8 cellular contexts compared by ENCODE assay signal in the genomic region with DNA sequence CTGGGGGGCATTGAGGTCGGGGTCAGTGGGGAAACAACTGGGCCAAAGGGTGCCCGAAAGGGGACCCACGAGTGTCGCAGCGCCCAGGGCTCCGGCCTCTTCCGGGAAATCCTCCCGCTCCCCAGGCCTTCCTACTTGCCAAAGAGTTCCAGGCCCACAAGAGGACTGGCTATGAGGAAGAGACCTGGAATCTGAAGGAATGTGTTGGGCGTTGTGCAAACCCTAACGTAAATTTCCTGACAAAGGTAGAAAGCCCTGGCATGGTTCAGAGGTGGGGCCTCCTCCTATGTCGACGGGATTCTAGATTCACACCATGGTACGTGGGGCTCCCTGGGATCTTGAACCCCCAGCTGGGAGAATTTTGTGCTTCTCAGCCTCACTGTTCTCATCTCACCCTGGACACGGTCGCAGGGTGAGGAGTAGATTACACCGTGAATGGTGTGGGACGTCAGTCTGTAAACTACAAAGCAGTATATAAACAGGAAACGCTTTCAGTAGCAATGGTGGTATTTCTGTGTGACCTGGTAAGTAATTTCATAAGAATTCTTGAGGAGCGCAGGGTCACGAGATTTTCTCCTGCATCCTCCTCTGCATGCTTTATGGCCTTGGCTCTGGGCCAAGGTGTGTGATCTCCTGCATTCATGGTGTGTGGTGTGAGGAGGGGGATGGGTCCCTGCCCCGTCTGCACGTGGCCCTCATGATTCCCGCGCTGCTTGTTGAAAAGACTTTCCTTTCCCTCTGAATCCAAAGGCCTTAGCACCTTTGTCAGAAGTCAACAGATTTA. TPM values are rescaled to one million over a fixed set of nuclear protein-coding genes. Genes with fewer than 3 reads are reported as not detected.
DNase-seq lines count a peak whose midpoint lies in the region; ATAC-seq and TF ChIP-seq lines count a peak whose summit lies in the region.

No MANE protein-coding gene starts in this region.

- peak overlapping the region; percentile 80 for H3K4me3 ChIP-seq in psoas muscle

- peak overlapping the region; percentile 80 for H3K27ac Mint-ChIP-seq in activated naive CD8-positive, alpha-beta T cell treated with anti-CD3 and anti-CD28 coated beads, Interleukin-2, amount 10 ng/mL, durations not matched to agents 7 days and 5 days

- H3K27me3 Mint-ChIP-seq in activated naive CD8-positive, alpha-beta T cell treated with anti-CD3 and anti-CD28 coated beads, Interleukin-2, amount 10 ng/mL, durations not matched to agents 7 days and 5 days, result peaks cover 2% of the 10 kb centered on the region

- H3K9me3 Mint-ChIP-seq in activated naive CD8-positive, alpha-beta T cell treated with anti-CD3 and anti-CD28 coated beads, Interleukin-2, amount 10 ng/mL, durations not matched to agents 7 days and 5 days, result no peaks in the 10 kb centered on the region

- peaks cover 20% of the 10 kb centered on the region for H3K4me1 Mint-ChIP-seq in activated naive CD8-positive, alpha-beta T cell treated with anti-CD3 and anti-CD28 coated beads, Interleukin-2, amount 10 ng/mL, durations not matched to agents 7 days and 5 days

- H3K36me3 Mint-ChIP-seq in activated naive CD8-positive, alpha-beta T cell treated with anti-CD3 and anti-CD28 coated beads, Interleukin-2, amount 10 ng/mL, durations not matched to agents 7 days and 5 days, result peaks cover 6% of the 10 kb centered on the region

- intact Hi-C loops in cardiac septum (cut with DNase I) (no loop called here), psoas muscle (cut with DNase I) (loop anchor here in 1 of 2 donors (2.0 kb wide), 1 partner anchor 23 kb away; a partner anchor contains a TSS)

- H3K4me1 ChIP-seq in psoas muscle, result peaks cover 8% of the 10 kb centered on the region

- no peaks in the 10 kb centered on the region for H3K9me3 ChIP-seq in psoas muscle

- H3K36me3 ChIP-seq in psoas muscle (ENCODE audit: insufficient read depth in 1 of 2, low read depth in 1 of 2), result peaks cover 0 to 17% of the 10 kb centered on the region in 2 donors

- DNase-seq in NCI-H82 (lab: John Stamatoyannopoulos, UW) (peak; percentile 72), NCI-H82 treated with DMSO at 0.1 percent for 48 hours (lab: John Stamatoyannopoulos, UW; ENCODE audit: unreplicated experiment) (no peak), M059J (ENCODE audit: low read depth) (peak; percentile 67), cardiac septum (ENCODE audit: low spot score) (peak; percentile 69), psoas muscle (no peak), dedifferentiated amniotic fluid mesenchymal stem cell (ENCODE audit: extremely low spot score) (no peak)
- no peak for DNase-seq in activated naive CD8-positive, alpha-beta T cell treated with anti-CD3 and anti-CD28 coated beads, Interleukin-2, amount 10 ng/mL, durations not matched to agents 7 days and 5 days

- peak overlapping the region; percentile 75 for H3K4me3 Mint-ChIP-seq in activated naive CD8-positive, alpha-beta T cell treated with anti-CD3 and anti-CD28 coated beads, Interleukin-2, amount 10 ng/mL, durations not matched to agents 7 days and 5 days

- H3K27me3 ChIP-seq in psoas muscle (ENCODE audit: insufficient read depth in 3 of 3, low read length in 2 of 3), result no peaks in the 10 kb centered on the region

- no peak for TF ChIP-seq CTCF in psoas muscle (IDR thresholded peaks at IDR 0.05)

- WGBS in psoas muscle, 3 donors, result 14 to 31% (median 14%) methylated on average over 23 to 24 of the region's 24 CpGs

- ATAC-seq in activated naive CD8-positive, alpha-beta T cell treated with anti-CD3 and anti-CD28 coated beads, Interleukin-2, amount 10 ng/mL, durations not matched to agents 7 days and 5 days (ENCODE audit: low read depth), result peak; percentile 45
- ATAC-seq in psoas muscle, result peak; percentile 56 to 71 (median 67)
- ATAC-seq in GM19397 (IDR thresholded peaks at IDR 0.05; ENCODE audit: unreplicated experiment), result no peak

- POLR2A ChIA-PET in activated naive CD8-positive, alpha-beta T cell treated with anti-CD3 and anti-CD28 coated beads, Interleukin-2, amount 10 ng/mL, durations not matched to agents 7 days and 5 days (lab: Charles Lee), result interaction anchor here (0.6 to 1.4 kb wide), 4 partner anchors 13 to 573 kb away, joined by 3 to 5 read pairs (median 4); no protein-coding TSS in a partner anchor

- H3K27ac ChIP-seq in psoas muscle, result peak overlapping the region; percentile 76

RNA-seq across cellular contexts. Expression of a gene that starts 0.9 kb away (rescaled TPM):
- 1.8 and 6.8 TPM in 2 replicates for total RNA-seq in M059J (2014; rRNA removed; shearing (Covaris generic))
- 10 to 100 TPM; 14.0 to 18.0 TPM for total RNA-seq in activated naive CD8-positive, alpha-beta T cell treated with anti-CD3 and anti-CD28 coated beads, Interleukin-2, amount 10 ng/mL, durations not matched to agents 7 days and 5 days
- total RNA-seq in cardiac septum (7.9 TPM), psoas muscle (1 to 10 TPM; 2.5 to 9.3 (median 8.4) TPM)
- polyA plus RNA-seq in psoas muscle, result 10 to 100 TPM in 2 of 3 donors, 1 to 10 TPM in 1; 5.0 to 11.9 (median 10.2) TPM

RNA-seq across cellular contexts. Expression of a gene that starts 13.9 kb away (rescaled TPM):
- total RNA-seq in M059J (2014; rRNA removed; shearing (Covaris generic)), result 28.7 and 30.5 TPM in 2 replicates
- 10 to 100 TPM; 29.0 to 29.2 TPM for total RNA-seq in activated naive CD8-positive, alpha-beta T cell treated with anti-CD3 and anti-CD28 coated beads, Interleukin-2, amount 10 ng/mL, durations not matched to agents 7 days and 5 days
- total RNA-seq in cardiac septum (23.5 TPM), psoas muscle (100 to 1,000 TPM in 2 of 4 donors, 10 to 100 TPM in 2; 36.4 to 160 (median 72.7) TPM)
- 10 to 100 TPM; 53.4 to 79.3 (median 67.7) TPM for polyA plus RNA-seq in psoas muscle

RNA-seq across cellular contexts. Expression of a gene that starts 23.1 kb away (rescaled TPM):
- total RNA-seq in M059J (2014; rRNA removed; shearing (Covaris generic)), result 96.0 and 135 TPM in 2 replicates
- total RNA-seq in activated naive CD8-positive, alpha-beta T cell treated with anti-CD3 and anti-CD28 coated beads, Interleukin-2, amount 10 ng/mL, durations not matched to agents 7 days and 5 days, result 100 to 1,000 TPM; 106 to 107 TPM
- total RNA-seq in cardiac septum (96.5 TPM), psoas muscle (100 to 1,000 TPM in 3 of 4 donors, 10 to 100 TPM in 1; 81.5 to 147 (median 108) TPM)
- polyA plus RNA-seq in psoas muscle, result 100 to 1,000 TPM; 111 to 217 (median 150) TPM

Comparison
In these comparisons a context has a peak if more than half of its experiments do, and no peak if none do; other contexts are left out.
1. DNase-seq: peak in NCI-H82 (single experiment), M059J (single experiment) and cardiac septum (single experiment); none in NCI-H82 treated with DMSO at 0.1 percent for 48 hours (single experiment), activated naive CD8-positive, alpha-beta T cell treated with anti-CD3 and anti-CD28 coated beads, Interleukin-2, amount 10 ng/mL, durations not matched to agents 7 days and 5 days (single experiment), psoas muscle (0 of 2) and dedifferentiated amniotic fluid mesenchymal stem cell (single experiment).